In the genomic region with DNA sequence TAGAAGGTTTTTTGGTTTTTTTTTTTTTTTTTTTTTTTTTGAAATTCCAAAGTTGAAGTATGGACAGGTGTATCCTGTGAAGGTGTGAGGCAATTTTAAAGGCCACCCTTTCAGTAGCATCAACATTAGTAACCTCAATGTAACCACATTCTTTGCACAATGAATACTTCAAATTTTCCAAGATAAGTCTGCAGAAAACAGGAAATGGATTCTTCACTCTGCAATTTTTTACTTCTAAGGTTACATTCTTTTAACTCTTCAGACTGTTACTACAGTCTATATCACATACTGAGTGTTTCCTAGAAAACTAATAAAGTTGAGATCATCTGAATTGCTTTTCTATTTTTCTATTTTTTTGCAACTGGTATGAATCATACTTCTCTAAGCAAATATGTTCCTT, we compare ENCODE assay signal across 11 cellular contexts.
"Had no signal": no experiment of that assay in that cellular context is flagged by ENCODE, and none has a peak within 500 bp of the region (broad histone marks: within the 10 kb centered on the region; RNA-seq: fewer than 3 reads in every experiment).

No MANE protein-coding gene starts in this region.

- H3K4me3 ChIP-seq: cardiac muscle cell, gastrocnemius medialis, prostate gland had no signal

- H3K4me1 ChIP-seq: gastrocnemius medialis, prostate gland had no signal

- DNase-seq: activated T-cell treated with anti-CD3 and anti-CD28 coated beads, Interleukin-2, amount 50 U/mL, for 1 hour; amygdala; gastrocnemius medialis; left cardiac atrium; stimulated activated CD4-positive, alpha-beta T cell treated with anti-CD3 and anti-CD28 coated beads, Interleukin-2, amount 100 ng/mL, for 24 hours; stimulated activated naive CD4-positive, alpha-beta T cell had no signal

- H3K27ac ChIP-seq: cardiac muscle cell, gastrocnemius medialis, prostate gland had no signal

- H3K27me3 ChIP-seq: cardiac muscle cell, gastrocnemius medialis had no signal

- H3K36me3 ChIP-seq: cardiac muscle cell, gastrocnemius medialis, prostate gland had no signal

- H3K9me3 ChIP-seq: gastrocnemius medialis, prostate gland had no signal

- ATAC-seq: activated CD4-positive, CD25-positive, alpha-beta regulatory T cell treated with anti-CD3 and anti-CD28 coated beads, Interleukin-2, amount 50 U/mL, for 24 hours; gastrocnemius medialis; left cardiac atrium; natural killer cell treated with Interleukin-12 subunit alpha and Interleukin-12 subunit beta and Interleukin-15 and Interleukin-18, amount 100 ng/mL, for 72 hours; sciatic nerve had no signal
